In the genomic region with DNA sequence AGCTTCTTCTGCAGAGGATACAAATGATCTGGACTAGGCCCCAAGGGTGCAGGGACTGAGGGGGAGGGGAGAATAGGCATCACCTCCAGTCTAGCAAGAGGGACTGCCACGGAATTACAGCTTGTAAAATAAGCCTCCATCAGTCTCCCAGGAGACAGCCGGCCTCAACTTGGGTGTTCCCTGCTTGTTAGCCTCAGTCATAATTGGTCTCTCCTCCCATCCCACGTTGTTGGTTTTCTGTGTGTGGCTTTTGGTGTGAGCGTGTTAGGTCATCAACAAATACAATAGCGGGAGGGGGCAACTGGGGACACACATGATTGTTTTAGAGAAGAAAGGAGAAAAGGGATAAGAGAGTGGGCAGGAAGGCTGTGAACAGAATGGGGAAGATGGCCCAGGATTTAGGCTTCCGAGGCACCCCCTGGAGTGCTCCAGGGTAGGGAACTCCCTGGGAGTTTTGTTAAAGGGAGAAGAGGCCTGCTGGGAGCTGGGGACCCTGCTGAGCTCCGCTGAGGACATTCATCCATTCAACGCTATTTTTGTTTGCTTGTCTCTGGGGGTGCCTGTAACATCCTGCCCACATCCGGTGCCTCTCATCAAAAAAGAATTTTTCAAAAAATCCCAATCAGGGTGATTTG, we compare ENCODE assay signal across 1 cellular context.
A peak's percentile ranks its signal among the peaks of the same experiment; 100 is the strongest.
TF ChIP-seq lines count a peak whose summit lies in the region.

No MANE protein-coding gene starts in this region.

TF ChIP-seq in HepG2, 621 proteins besides CTCF, POLR2A, EP300 and RAD21 (continued from another document):
- TF ChIP-seq, protein P1, sequence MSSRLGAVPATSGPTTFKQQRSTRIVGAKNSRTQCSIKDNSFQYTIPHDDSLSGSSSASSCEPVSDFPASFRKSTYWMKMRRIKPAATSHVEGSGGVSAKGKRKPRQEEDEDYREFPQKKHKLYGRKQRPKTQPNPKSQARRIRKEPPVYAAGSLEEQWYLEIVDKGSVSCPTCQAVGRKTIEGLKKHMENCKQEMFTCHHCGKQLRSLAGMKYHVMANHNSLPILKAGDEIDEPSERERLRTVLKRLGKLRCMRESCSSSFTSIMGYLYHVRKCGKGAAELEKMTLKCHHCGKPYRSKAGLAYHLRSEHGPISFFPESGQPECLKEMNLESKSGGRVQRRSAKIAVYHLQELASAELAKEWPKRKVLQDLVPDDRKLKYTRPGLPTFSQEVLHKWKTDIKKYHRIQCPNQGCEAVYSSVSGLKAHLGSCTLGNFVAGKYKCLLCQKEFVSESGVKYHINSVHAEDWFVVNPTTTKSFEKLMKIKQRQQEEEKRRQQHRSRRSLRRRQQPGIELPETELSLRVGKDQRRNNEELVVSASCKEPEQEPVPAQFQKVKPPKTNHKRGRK (CRISPR knock-in tag; IDR thresholded peaks at IDR 0.05): no peak
- 0 out of 2 replicates have a peak, but pooled peaks have one; percentile 16 for TF ChIP-seq NCOA2 (CRISPR knock-in tag; IDR thresholded peaks at IDR 0.05)
- TF ChIP-seq ZNF775 (CRISPR knock-in tag; IDR thresholded peaks at IDR 0.05; ENCODE audit: borderline replicate concordance): peak; percentile 35; the same call in 1 of the 2 replicates
- no peak for TF ChIP-seq MAFG (CRISPR knock-in tag; IDR thresholded peaks at IDR 0.05)
- 0 out of 2 replicates have a peak, but pooled peaks have one; percentile 40 for TF ChIP-seq MTA1 (CRISPR knock-in tag; IDR thresholded peaks at IDR 0.05; ENCODE audit: borderline replicate concordance)
TF ChIP-seq in HepG2: peak in this region for 53.
